1 cellular context compared by ENCODE assay signal in the genomic region with DNA sequence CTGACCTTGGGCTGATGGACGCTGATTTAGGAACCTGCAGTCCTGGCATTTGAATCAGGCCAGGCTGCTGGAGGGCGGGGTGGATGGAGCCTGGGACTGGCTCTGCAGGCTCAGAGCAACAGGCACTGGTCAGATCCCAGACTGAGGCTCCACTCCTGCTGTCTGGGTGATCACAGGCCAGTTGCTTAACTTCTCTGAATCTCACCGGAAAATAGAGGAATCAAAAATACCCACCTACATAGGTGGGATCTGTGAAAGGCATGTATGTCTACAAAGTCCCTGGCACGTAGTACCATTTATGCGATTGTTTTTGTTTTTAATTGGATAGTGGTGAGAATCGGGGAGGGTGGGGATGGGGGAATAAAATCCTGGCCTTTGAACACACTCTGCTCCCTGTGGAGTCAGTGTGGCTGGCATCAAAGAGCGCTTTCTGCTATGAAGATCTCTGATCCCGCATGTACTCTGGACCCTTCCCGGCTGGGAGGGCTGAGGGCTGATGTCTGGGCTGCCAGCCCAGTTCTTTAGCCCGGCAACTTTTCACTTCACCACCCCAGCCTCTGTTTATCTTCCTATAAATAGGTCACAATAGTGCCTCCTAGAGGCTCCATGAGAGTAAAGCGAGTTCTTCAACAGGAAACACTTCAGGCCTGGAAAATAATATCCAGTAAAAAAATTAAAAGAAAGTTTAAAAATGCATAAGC.
TF ChIP-seq lines count a peak whose summit lies in the region.

No MANE protein-coding gene starts in this region.

TF ChIP-seq in HEK293, 187 proteins besides CTCF, POLR2A, EP300 and RAD21 (continued from another document):
- TF ChIP-seq, protein P1, sequence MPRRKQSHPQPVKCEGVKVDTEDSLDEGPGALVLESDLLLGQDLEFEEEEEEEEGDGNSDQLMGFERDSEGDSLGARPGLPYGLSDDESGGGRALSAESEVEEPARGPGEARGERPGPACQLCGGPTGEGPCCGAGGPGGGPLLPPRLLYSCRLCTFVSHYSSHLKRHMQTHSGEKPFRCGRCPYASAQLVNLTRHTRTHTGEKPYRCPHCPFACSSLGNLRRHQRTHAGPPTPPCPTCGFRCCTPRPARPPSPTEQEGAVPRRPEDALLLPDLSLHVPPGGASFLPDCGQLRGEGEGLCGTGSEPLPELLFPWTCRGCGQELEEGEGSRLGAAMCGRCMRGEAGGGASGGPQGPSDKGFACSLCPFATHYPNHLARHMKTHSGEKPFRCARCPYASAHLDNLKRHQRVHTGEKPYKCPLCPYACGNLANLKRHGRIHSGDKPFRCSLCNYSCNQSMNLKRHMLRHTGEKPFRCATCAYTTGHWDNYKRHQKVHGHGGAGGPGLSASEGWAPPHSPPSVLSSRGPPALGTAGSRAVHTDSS (tag by site-specific recombination; IDR thresholded peaks at IDR 0.05), result no peak
- TF ChIP-seq ZSCAN16 (tag by site-specific recombination; IDR thresholded peaks at IDR 0.05) (no peak), ZBTB8A (tag by site-specific recombination; IDR thresholded peaks at IDR 0.05) (peak; percentile 71), ZNF654 (tag by site-specific recombination; IDR thresholded peaks at IDR 0.05; ENCODE audit: low read depth) (peak; percentile 39; the same call in 1 of the 2 replicates), ZBTB20 (tag by site-specific recombination; IDR thresholded peaks at IDR 0.05) (peak; percentile 74; the same call in 1 of the 2 replicates), ZNF16 (tag by site-specific recombination; IDR thresholded peaks at IDR 0.05; ENCODE audit: low read depth) (no peak), KLF10 (tag by site-specific recombination; IDR thresholded peaks at IDR 0.05) (no peak)
- TF ChIP-seq, protein P2, sequence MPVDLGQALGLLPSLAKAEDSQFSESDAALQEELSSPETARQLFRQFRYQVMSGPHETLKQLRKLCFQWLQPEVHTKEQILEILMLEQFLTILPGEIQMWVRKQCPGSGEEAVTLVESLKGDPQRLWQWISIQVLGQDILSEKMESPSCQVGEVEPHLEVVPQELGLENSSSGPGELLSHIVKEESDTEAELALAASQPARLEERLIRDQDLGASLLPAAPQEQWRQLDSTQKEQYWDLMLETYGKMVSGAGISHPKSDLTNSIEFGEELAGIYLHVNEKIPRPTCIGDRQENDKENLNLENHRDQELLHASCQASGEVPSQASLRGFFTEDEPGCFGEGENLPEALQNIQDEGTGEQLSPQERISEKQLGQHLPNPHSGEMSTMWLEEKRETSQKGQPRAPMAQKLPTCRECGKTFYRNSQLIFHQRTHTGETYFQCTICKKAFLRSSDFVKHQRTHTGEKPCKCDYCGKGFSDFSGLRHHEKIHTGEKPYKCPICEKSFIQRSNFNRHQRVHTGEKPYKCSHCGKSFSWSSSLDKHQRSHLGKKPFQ (tag by site-specific recombination; IDR thresholded peaks at IDR 0.05), result no peak
